ENCODE assay signal across 24 cellular contexts in genomic region chr10:96285331-96285752, GRCh38. TPM values are rescaled to one million over a fixed set of nuclear protein-coding genes. Genes with fewer than 3 reads are reported as not detected.
DNase-seq lines count a peak whose midpoint lies in the region; TF ChIP-seq lines count a peak whose summit lies in the region.
"Had no signal": no experiment of that assay in that cellular context is flagged by ENCODE, and none has a peak within 500 bp of the region (broad histone marks: within the 10 kb centered on the region; RNA-seq: fewer than 3 reads in every experiment).

No MANE protein-coding gene starts in this region.

- no peaks in the 10 kb centered on the region for H3K9me3 Mint-ChIP-seq in neural progenitor cell
- H3K9me3 Mint-ChIP-seq: CD8-positive, alpha-beta T cell; stimulated activated effector memory CD8-positive, alpha-beta T cell treated with anti-CD3 and anti-CD28 coated beads, Interleukin-12 subunit alpha, Interleukin-12 subunit beta, amount 100 ng/mL, for 72 hours had no signal

- intact Hi-C loops in tibial artery (cut with DNase I; ENCODE audit: low total_unique reads) = no loop called here

- H3K4me3 ChIP-seq in OCI-LY3 (ENCODE audit: low read length) (peak overlapping the region; percentile 34), neural progenitor cell (no peak overlapping the region), tibial artery (no peak overlapping the region)
- H3K4me3 ChIP-seq: sigmoid colon, testis had no signal

- no peak overlapping the region for H3K27ac Mint-ChIP-seq in neural progenitor cell
- H3K27ac Mint-ChIP-seq: CD8-positive, alpha-beta T cell; mesothelial cell of epicardium; stimulated activated effector memory CD8-positive, alpha-beta T cell treated with anti-CD3 and anti-CD28 coated beads, Interleukin-12 subunit alpha, Interleukin-12 subunit beta, amount 100 ng/mL, for 72 hours had no signal

- H2AFZ ChIP-seq in OCI-LY3 (ENCODE audit: low read depth, low read length) (peak overlapping the region; percentile 69; the same call in 1 of the 2 replicates), neural progenitor cell (replicated peaks) (no peak overlapping the region)

- H3K27ac ChIP-seq in OCI-LY3 (ENCODE audit: low read length) = peak overlapping the region; percentile 100
- no peak overlapping the region for H3K27ac ChIP-seq in neural progenitor cell
- H3K27ac ChIP-seq in tibial artery = no peak overlapping the region
- H3K27ac ChIP-seq: HL-60, sigmoid colon, testis had no signal

- peaks cover 8% of the 10 kb centered on the region for H3K4me1 Mint-ChIP-seq in neural progenitor cell
- H3K4me1 Mint-ChIP-seq: stimulated activated effector memory CD8-positive, alpha-beta T cell treated with anti-CD3 and anti-CD28 coated beads, Interleukin-12 subunit alpha, Interleukin-12 subunit beta, amount 100 ng/mL, for 72 hours had no signal

- H3K4me2 ChIP-seq in OCI-LY3 (ENCODE audit: low read length) = peak overlapping the region; percentile 67
- H3K4me2 ChIP-seq in neural progenitor cell = no peak overlapping the region

- H3K27me3 ChIP-seq in OCI-LY3 (ENCODE audit: low read depth, low read length) (no peaks in the 10 kb centered on the region), neural progenitor cell (no peaks in the 10 kb centered on the region), tibial artery (no peaks in the 10 kb centered on the region)
- H3K27me3 ChIP-seq: sigmoid colon, testis had no signal

- H3K9me3 ChIP-seq in OCI-LY3 (ENCODE audit: insufficient read depth, low read length) = no peaks in the 10 kb centered on the region
- no peaks in the 10 kb centered on the region for H3K9me3 ChIP-seq in neural progenitor cell (ENCODE audit: low read depth)
- no peaks in the 10 kb centered on the region for H3K9me3 ChIP-seq in tibial artery
- H3K9me3 ChIP-seq: sigmoid colon, testis had no signal

- H3K4me1 ChIP-seq in OCI-LY3 (ENCODE audit: low read length) = peaks cover 52% of the 10 kb centered on the region
- H3K4me1 ChIP-seq in neural progenitor cell = no peaks in the 10 kb centered on the region
- peaks cover 0 to 17% (median 12%) of the 10 kb centered on the region in 4 donors for H3K4me1 ChIP-seq in tibial artery
- H3K4me1 ChIP-seq: testis had no signal

- no peak overlapping the region for H3K4me3 Mint-ChIP-seq in neural progenitor cell
- H3K4me3 Mint-ChIP-seq: CD8-positive, alpha-beta T cell; mesothelial cell of epicardium; stimulated activated effector memory CD8-positive, alpha-beta T cell treated with anti-CD3 and anti-CD28 coated beads, Interleukin-12 subunit alpha, Interleukin-12 subunit beta, amount 100 ng/mL, for 72 hours had no signal

- no peaks in the 10 kb centered on the region for H4K20me1 ChIP-seq in OCI-LY3 (ENCODE audit: insufficient read depth, low read length)
- H4K20me1 ChIP-seq in neural progenitor cell (ENCODE audit: low read depth) = no peaks in the 10 kb centered on the region

- no peaks in the 10 kb centered on the region for H3K36me3 ChIP-seq in OCI-LY3 (replicated peaks; ENCODE audit: low read depth, low read length)
- no peaks in the 10 kb centered on the region for H3K36me3 ChIP-seq in neural progenitor cell
- no peaks in the 10 kb centered on the region for H3K36me3 ChIP-seq in tibial artery
- H3K36me3 ChIP-seq: sigmoid colon had no signal

- DNase-seq in ELF-1 (ENCODE audit: low read depth, low spot score) = peak; percentile 71
- DNase-seq in iPS-NIHi11 (ENCODE audit: low spot score) = peak; percentile 67
- DNase-seq in neural progenitor cell (ENCODE audit: low spot score) = peak; percentile 45
- no peak for DNase-seq in NCI-H82 treated with DMSO at 0.1 percent for 48 hours (lab: John Stamatoyannopoulos, UW; ENCODE audit: unreplicated experiment)
- no peak for DNase-seq in tibial artery
- DNase-seq in NCI-H446 treated with DMSO at 0.1 percent for 48 hours (lab: John Stamatoyannopoulos, UW) = no peak
- DNase-seq: activated CD4-positive, alpha-beta T cell treated with anti-CD3 and anti-CD28 coated beads for 1 hour; activated naive CD4-positive, alpha-beta T cell treated with anti-CD3 and anti-CD28 coated beads, Interleukin-2, amount 50 U/mL, for 16 hours; aorta; caudate nucleus; CD8-positive, alpha-beta T cell; IMR-90; kidney glomerular epithelial cell; MM.1S; NCI-H1694; posterior cingulate gyrus; sigmoid colon; testis had no signal

- no peaks in the 10 kb centered on the region for H3F3A ChIP-seq in neural progenitor cell (ENCODE audit: low read depth)

- peak overlapping the region; percentile 35; the same call in 1 of the 2 replicates for H3K9ac ChIP-seq in OCI-LY3 (ENCODE audit: low read length)
- no peak overlapping the region for H3K9ac ChIP-seq in neural progenitor cell

- no peaks in the 10 kb centered on the region for H3K36me3 Mint-ChIP-seq in neural progenitor cell
- H3K36me3 Mint-ChIP-seq: CD8-positive, alpha-beta T cell; mesothelial cell of epicardium; stimulated activated effector memory CD8-positive, alpha-beta T cell treated with anti-CD3 and anti-CD28 coated beads, Interleukin-12 subunit alpha, Interleukin-12 subunit beta, amount 100 ng/mL, for 72 hours had no signal

- H3K79me2 ChIP-seq in OCI-LY3 (ENCODE audit: low read length) (peaks cover 31% of the 10 kb centered on the region), neural progenitor cell (ENCODE audit: low read depth) (no peaks in the 10 kb centered on the region)

- TF ChIP-seq CTCF in OCI-LY3 (IDR thresholded peaks at IDR 0.05; ENCODE audit: low read depth, low read length) (no peak), neural progenitor cell (IDR thresholded peaks at IDR 0.05) (no peak), tibial artery (IDR thresholded peaks at IDR 0.05) (no peak)

- H3K27me3 Mint-ChIP-seq in neural progenitor cell (ENCODE audit: insufficient read depth, low read depth) = peaks cover 3% of the 10 kb centered on the region

RNA-seq across cellular contexts. Expression of gene BLNK, which starts 14.0 kb away (rescaled TPM):
- not detected in 2 replicates for total RNA-seq in neural progenitor cell (ENCODE audit: low replicate concordance)
- total RNA-seq: Daoy, dermis microvascular lymphatic vessel endothelial cell, IMR-90 had no signal

RNA-seq across cellular contexts. Expression of gene DNTT, which starts 18.9 kb away (rescaled TPM):
- not detected in 2 replicates for total RNA-seq in neural progenitor cell (ENCODE audit: low replicate concordance)
- total RNA-seq: aorta; CD8-positive, alpha-beta T cell; Daoy; dermis microvascular lymphatic vessel endothelial cell; IMR-90; mesothelial cell of epicardium; sigmoid colon had no signal

Comparison
In these comparisons a context has a peak if more than half of its experiments do, and no peak if none do; other contexts are left out.
1. DNase-seq: peak in ELF-1 (single experiment), iPS-NIHi11 (single experiment) and neural progenitor cell (single experiment); none in NCI-H82 treated with DMSO at 0.1 percent for 48 hours (single experiment), tibial artery (0 of 2) and NCI-H446 treated with DMSO at 0.1 percent for 48 hours (single experiment).